ENCODE assay signal across 1 cellular context in the genomic region with DNA sequence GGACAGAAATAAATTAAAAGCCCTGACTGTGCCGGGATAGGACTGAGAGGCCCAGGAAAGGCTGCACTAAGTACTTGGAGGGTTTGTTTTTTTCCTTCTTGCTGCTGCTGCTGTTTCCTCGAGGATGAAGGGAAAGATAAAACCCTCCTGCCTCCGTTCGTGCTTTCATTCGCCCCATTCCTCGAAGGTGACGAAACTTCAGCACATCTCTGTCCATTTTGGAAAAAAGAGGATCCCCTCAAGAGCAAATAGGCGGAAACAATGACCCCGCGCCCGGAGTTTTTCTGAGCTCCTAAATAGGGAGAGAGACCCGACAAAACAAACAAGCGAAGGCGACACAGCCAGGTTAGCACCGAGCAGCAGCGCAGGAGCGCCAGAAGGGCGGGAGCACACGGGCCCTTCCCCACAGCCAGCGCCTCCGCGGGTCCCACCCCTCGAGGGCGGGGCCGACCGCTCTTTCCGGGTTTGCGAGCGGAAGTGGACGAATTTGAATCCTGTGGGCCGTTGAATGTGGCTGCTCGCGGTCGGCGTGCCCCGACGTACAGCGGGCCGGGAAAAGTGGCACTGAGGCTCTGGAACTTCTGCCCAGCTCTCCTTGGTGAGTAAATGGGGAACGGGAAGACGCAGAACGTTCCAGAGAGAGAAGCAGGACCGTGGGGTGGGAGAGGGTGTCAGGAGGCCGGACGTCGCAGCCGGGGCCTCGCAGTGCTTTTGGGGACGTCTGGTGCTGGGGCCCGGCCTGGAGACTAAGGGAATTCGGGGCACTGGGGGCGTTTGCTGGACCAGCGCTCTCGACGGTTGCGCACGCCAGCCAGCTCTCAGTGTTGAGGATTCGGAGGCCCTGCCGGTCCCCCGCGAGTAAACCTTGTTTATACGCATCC.
A peak's percentile ranks its signal among the peaks of the same experiment; 100 is the strongest.
TF ChIP-seq lines count a peak whose summit lies in the region.

A gene with protein sequence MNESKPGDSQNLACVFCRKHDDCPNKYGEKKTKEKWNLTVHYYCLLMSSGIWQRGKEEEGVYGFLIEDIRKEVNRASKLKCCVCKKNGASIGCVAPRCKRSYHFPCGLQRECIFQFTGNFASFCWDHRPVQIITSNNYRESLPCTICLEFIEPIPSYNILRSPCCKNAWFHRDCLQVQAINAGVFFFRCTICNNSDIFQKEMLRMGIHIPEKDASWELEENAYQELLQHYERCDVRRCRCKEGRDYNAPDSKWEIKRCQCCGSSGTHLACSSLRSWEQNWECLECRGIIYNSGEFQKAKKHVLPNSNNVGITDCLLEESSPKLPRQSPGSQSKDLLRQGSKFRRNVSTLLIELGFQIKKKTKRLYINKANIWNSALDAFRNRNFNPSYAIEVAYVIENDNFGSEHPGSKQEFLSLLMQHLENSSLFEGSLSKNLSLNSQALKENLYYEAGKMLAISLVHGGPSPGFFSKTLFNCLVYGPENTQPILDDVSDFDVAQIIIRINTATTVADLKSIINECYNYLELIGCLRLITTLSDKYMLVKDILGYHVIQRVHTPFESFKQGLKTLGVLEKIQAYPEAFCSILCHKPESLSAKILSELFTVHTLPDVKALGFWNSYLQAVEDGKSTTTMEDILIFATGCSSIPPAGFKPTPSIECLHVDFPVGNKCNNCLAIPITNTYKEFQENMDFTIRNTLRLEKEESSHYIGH (plus strand): TSS at position 484 of the 881 bp plus-strand sequence. CDS start 21,922 bp downstream, outside the sequence.

TF ChIP-seq in HepG2, 621 proteins besides CTCF, POLR2A, EP300 and RAD21 (continued from another document and continues in another):
- TF ChIP-seq ZHX1 (CRISPR knock-in tag; IDR thresholded peaks at IDR 0.05; ENCODE audit: low read depth) (peak; percentile 46; the same call in 1 of the 2 replicates), SP4 (CRISPR knock-in tag; IDR thresholded peaks at IDR 0.05) (peak; percentile 99), SP2 (CRISPR knock-in tag; IDR thresholded peaks at IDR 0.05) (peak; percentile 86), KLF13 (CRISPR knock-in tag; IDR thresholded peaks at IDR 0.05) (peak; percentile 95; the same call in 1 of the 2 replicates), KAT8 (CRISPR knock-in tag; IDR thresholded peaks at IDR 0.05) (peak; percentile 98), YY1 (IDR thresholded peaks at IDR 0.05; ENCODE audit: insufficient read depth, insufficient replicate concordance, low read depth, low read length) (peak; percentile 86), CEBPZ (IDR thresholded peaks at IDR 0.05; ENCODE audit: low read length) (no peak), SMAD3 (CRISPR knock-in tag; IDR thresholded peaks at IDR 0.05) (peak; percentile 87; the same call in 1 of the 2 replicates), ZNF775 (CRISPR knock-in tag; IDR thresholded peaks at IDR 0.05; ENCODE audit: borderline replicate concordance) (0 out of 2 replicates have a peak, but pooled peaks have one; percentile 66), ZSCAN5A (CRISPR knock-in tag; IDR thresholded peaks at IDR 0.05; ENCODE audit: borderline replicate concordance) (peak; percentile 99), CBX5 (CRISPR knock-in tag; IDR thresholded peaks at IDR 0.05; ENCODE audit: borderline replicate concordance) (peak; percentile 98; the same call in 1 of the 2 replicates), SP1 (IDR thresholded peaks at IDR 0.05) (no peak), SP1 (CRISPR knock-in tag; IDR thresholded peaks at IDR 0.05) (peak; percentile 98), U2AF1 (optimal IDR thresholded peaks at IDR 0.05; ENCODE audit: low read depth, low read length) (peak; percentile 99), ZNF234 (CRISPR knock-in tag; conservative IDR thresholded peaks at IDR 0.05) (peak; percentile 37; the same call in 1 of the 2 replicates), FOXA1 (IDR thresholded peaks at IDR 0.05) (no peak), FOXA1 (CRISPR knock-in tag; IDR thresholded peaks at IDR 0.05) (peak; percentile 87), ZFP36L1 (CRISPR knock-in tag; IDR thresholded peaks at IDR 0.05) (peak; percentile 100), SKI (IDR thresholded peaks at IDR 0.05; ENCODE audit: partially characterized antibody) (peak; percentile 74), SETDB1 (CRISPR knock-in tag; IDR thresholded peaks at IDR 0.05; ENCODE audit: borderline replicate concordance) (no peak), ZNF251 (CRISPR knock-in tag; IDR thresholded peaks at IDR 0.05) (no peak), ARNT2 (CRISPR knock-in tag; IDR thresholded peaks at IDR 0.05; ENCODE audit: low read depth) (peak; percentile 99), ZNF547 (CRISPR knock-in tag; IDR thresholded peaks at IDR 0.05) (peak; percentile 99), ZNF382 (CRISPR knock-in tag; IDR thresholded peaks at IDR 0.05; ENCODE audit: borderline replicate concordance) (no peak), KMT2A (CRISPR knock-in tag; IDR thresholded peaks at IDR 0.05) (peak; percentile 100), NR1H2 (CRISPR knock-in tag; IDR thresholded peaks at IDR 0.05; ENCODE audit: borderline replicate concordance, low read depth) (no peak), ZNF543 (CRISPR knock-in tag; IDR thresholded peaks at IDR 0.05) (peak; percentile 86; the same call in 1 of the 2 replicates), ADNP (CRISPR knock-in tag; IDR thresholded peaks at IDR 0.05) (no peak), DMTF1 (CRISPR knock-in tag; IDR thresholded peaks at IDR 0.05) (no peak), ZNF567 (CRISPR knock-in tag; IDR thresholded peaks at IDR 0.05; ENCODE audit: borderline replicate concordance) (peak; percentile 94; the same call in 1 of the 2 replicates), ZNF30 (CRISPR knock-in tag; IDR thresholded peaks at IDR 0.05) (peak; percentile 96), ZNF143 (CRISPR knock-in tag; IDR thresholded peaks at IDR 0.05) (peak; percentile 45; the same call in 1 of the 2 replicates), KLF11 (CRISPR knock-in tag; IDR thresholded peaks at IDR 0.05) (peak; percentile 87; the same call in 1 of the 2 replicates), MTF1 (CRISPR knock-in tag; IDR thresholded peaks at IDR 0.05) (peak; percentile 82; the same call in 1 of the 2 replicates), CCAR2 (optimal IDR thresholded peaks at IDR 0.05; ENCODE audit: low read depth, low read length) (no peak), MAZ (IDR thresholded peaks at IDR 0.05; ENCODE audit: borderline replicate concordance, low read depth, low read length) (peak; percentile 100), MAZ (CRISPR knock-in tag; IDR thresholded peaks at IDR 0.05; ENCODE audit: low read depth) (peak; percentile 100), RELA (CRISPR knock-in tag; IDR thresholded peaks at IDR 0.05) (no peak), CSRNP1 (CRISPR knock-in tag; IDR thresholded peaks at IDR 0.05) (peak; percentile 100)
- TF ChIP-seq, protein P1, sequence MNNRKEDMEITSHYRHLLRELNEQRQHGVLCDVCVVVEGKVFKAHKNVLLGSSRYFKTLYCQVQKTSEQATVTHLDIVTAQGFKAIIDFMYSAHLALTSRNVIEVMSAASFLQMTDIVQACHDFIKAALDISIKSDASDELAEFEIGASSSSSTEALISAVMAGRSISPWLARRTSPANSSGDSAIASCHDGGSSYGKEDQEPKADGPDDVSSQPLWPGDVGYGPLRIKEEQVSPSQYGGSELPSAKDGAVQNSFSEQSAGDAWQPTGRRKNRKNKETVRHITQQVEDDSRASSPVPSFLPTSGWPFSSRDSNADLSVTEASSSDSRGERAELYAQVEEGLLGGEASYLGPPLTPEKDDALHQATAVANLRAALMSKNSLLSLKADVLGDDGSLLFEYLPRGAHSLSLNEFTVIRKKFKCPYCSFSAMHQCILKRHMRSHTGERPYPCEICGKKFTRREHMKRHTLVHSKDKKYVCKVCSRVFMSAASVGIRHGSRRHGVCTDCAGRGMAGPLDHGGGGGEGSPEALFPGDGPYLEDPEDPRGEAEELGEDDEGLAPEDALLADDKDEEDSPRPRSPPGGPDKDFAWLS (CRISPR knock-in tag; IDR thresholded peaks at IDR 0.05; ENCODE audit: borderline replicate concordance): peak; percentile 22; the same call in 1 of the 2 replicates
